1 cellular context compared by ENCODE assay signal in genomic region chr7:3481435-3481834, GRCh38.
TF ChIP-seq lines count a peak whose summit lies in the region.

No MANE protein-coding gene starts in this region.

TF ChIP-seq in SK-N-SH, 30 proteins besides CTCF, POLR2A, EP300 and RAD21 (continued from another document):
- TF ChIP-seq, protein P1, sequence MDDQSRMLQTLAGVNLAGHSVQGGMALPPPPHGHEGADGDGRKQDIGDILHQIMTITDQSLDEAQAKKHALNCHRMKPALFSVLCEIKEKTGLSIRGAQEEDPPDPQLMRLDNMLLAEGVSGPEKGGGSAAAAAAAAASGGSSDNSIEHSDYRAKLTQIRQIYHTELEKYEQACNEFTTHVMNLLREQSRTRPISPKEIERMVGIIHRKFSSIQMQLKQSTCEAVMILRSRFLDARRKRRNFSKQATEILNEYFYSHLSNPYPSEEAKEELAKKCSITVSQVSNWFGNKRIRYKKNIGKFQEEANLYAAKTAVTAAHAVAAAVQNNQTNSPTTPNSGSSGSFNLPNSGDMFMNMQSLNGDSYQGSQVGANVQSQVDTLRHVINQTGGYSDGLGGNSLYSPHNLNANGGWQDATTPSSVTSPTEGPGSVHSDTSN (IDR thresholded peaks at IDR 0.05): no peak
- TF ChIP-seq FOSL2 (IDR thresholded peaks at IDR 0.05; ENCODE audit: borderline replicate concordance, low read depth): no peak
- TF ChIP-seq, protein P2, sequence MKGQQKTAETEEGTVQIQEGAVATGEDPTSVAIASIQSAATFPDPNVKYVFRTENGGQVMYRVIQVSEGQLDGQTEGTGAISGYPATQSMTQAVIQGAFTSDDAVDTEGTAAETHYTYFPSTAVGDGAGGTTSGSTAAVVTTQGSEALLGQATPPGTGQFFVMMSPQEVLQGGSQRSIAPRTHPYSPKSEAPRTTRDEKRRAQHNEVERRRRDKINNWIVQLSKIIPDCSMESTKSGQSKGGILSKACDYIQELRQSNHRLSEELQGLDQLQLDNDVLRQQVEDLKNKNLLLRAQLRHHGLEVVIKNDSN (IDR thresholded peaks at IDR 0.05; ENCODE audit: borderline replicate concordance, low read depth): no peak
- TF ChIP-seq MEF2A (IDR thresholded peaks at IDR 0.05; ENCODE audit: borderline replicate concordance, low read depth): no peak
- TF ChIP-seq, protein P3, sequence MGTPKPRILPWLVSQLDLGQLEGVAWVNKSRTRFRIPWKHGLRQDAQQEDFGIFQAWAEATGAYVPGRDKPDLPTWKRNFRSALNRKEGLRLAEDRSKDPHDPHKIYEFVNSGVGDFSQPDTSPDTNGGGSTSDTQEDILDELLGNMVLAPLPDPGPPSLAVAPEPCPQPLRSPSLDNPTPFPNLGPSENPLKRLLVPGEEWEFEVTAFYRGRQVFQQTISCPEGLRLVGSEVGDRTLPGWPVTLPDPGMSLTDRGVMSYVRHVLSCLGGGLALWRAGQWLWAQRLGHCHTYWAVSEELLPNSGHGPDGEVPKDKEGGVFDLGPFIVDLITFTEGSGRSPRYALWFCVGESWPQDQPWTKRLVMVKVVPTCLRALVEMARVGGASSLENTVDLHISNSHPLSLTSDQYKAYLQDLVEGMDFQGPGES (IDR thresholded peaks at IDR 0.05; ENCODE audit: low read depth, low read length): no peak
TF ChIP-seq in SK-N-SH: peak in this region for 0.
